ENCODE assay signal across 1 cellular context in the genomic region with DNA sequence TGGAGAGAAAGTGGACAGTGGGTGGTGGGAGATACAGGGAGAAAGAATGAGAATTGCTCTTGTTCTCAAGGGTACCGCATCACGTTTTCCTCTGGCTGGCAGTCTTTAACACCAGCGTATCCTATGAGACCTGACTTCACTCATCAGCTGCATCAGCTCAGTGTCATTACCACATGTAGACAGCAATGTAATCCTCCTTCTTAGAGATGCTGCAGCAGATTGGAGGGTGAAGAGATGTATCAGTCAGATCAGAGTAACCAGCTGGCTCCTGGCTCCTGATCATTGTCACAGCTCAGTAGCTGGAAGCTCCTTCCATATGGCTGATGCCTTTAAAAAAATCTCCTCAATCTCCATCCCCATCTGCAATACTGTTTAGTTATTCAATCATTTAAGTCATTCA.
TF ChIP-seq lines count a peak whose summit lies in the region.

No MANE protein-coding gene starts in this region.

TF ChIP-seq in H1, 55 proteins besides CTCF, POLR2A, EP300 and RAD21:
- TF ChIP-seq, protein P1, sequence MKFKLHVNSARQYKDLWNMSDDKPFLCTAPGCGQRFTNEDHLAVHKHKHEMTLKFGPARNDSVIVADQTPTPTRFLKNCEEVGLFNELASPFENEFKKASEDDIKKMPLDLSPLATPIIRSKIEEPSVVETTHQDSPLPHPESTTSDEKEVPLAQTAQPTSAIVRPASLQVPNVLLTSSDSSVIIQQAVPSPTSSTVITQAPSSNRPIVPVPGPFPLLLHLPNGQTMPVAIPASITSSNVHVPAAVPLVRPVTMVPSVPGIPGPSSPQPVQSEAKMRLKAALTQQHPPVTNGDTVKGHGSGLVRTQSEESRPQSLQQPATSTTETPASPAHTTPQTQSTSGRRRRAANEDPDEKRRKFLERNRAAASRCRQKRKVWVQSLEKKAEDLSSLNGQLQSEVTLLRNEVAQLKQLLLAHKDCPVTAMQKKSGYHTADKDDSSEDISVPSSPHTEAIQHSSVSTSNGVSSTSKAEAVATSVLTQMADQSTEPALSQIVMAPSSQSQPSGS (IDR thresholded peaks at IDR 0.05; ENCODE audit: low read length), result no peak
- TF ChIP-seq CBX5 (IDR thresholded peaks at IDR 0.05; ENCODE audit: low read depth, low read length) (no peak), EZH2 (IDR thresholded peaks at IDR 0.05; ENCODE audit: low read depth, low read length, severe bottlenecking) (no peak), EGR1 (IDR thresholded peaks at IDR 0.05; ENCODE audit: borderline replicate concordance, low read depth, low read length) (no peak), SP2 (IDR thresholded peaks at IDR 0.05; ENCODE audit: low read length) (no peak), FOSL1 (IDR thresholded peaks at IDR 0.05; ENCODE audit: insufficient read depth, low read depth, low read length) (no peak), CEBPB (IDR thresholded peaks at IDR 0.05; ENCODE audit: low read depth, low read length) (no peak), GTF2F1 (IDR thresholded peaks at IDR 0.05; ENCODE audit: borderline replicate concordance, low read depth, low read length) (no peak), CTBP2 (IDR thresholded peaks at IDR 0.05; ENCODE audit: borderline replicate concordance, insufficient read depth, insufficient read length, low read length) (no peak), KDM1A (IDR thresholded peaks at IDR 0.05; ENCODE audit: borderline replicate concordance, low read length) (no peak)
